In genomic region chr3:147406255-147407023, GRCh38 we compare ENCODE assay signal across 16 cellular contexts. TPM values are rescaled to one million over a fixed set of nuclear protein-coding genes. Genes with fewer than 3 reads are reported as not detected.
A peak's percentile ranks its signal among the peaks of the same experiment; 100 is the strongest.
DNase-seq lines count a peak whose midpoint lies in the region; ATAC-seq, FAIRE-seq and TF ChIP-seq lines count a peak whose summit lies in the region.
"Had no signal": no experiment of that assay in that cellular context is flagged by ENCODE, and none has a peak within 500 bp of the region (broad histone marks: within the 10 kb centered on the region; RNA-seq: fewer than 3 reads in every experiment).

Gene ZIC4 (minus strand): TSS chr3:147406543. CDS start chr3:147402797, 3,746 bp downstream.

- H3K4me1 ChIP-seq in H9 (ENCODE audit: insufficient read depth, low read length), result peaks cover 7% of the 10 kb centered on the region
- peaks cover 42% of the 10 kb centered on the region for H3K4me1 ChIP-seq in astrocyte (ENCODE audit: insufficient read depth, low read length)
- peaks cover 15% of the 10 kb centered on the region for H3K4me1 ChIP-seq in hepatocyte (ENCODE audit: insufficient read depth)
- H3K4me1 ChIP-seq in skeletal muscle satellite cell (ENCODE audit: control insufficient read depth, insufficient read depth, low read length), result peaks cover 4% of the 10 kb centered on the region
- H3K4me1 ChIP-seq in effector memory CD4-positive, alpha-beta T cell (ENCODE audit: control insufficient read depth, insufficient read depth, low read length, poor library complexity, severe bottlenecking), result peaks cover 11% of the 10 kb centered on the region
- H3K4me1 ChIP-seq in lower lobe of right lung, result peaks cover 24% of the 10 kb centered on the region
- no peaks in the 10 kb centered on the region for H3K4me1 ChIP-seq in HepG2 (ENCODE audit: insufficient read depth, low read length)

- H3K9me3 ChIP-seq in H9 (ENCODE audit: control insufficient read depth, low read depth, low read length), result no peaks in the 10 kb centered on the region
- H3K9me3 ChIP-seq in astrocyte (ENCODE audit: insufficient read depth, low read depth, low read length), result no peaks in the 10 kb centered on the region
- no peaks in the 10 kb centered on the region for H3K9me3 ChIP-seq in hepatocyte (ENCODE audit: low read depth)
- no peaks in the 10 kb centered on the region for H3K9me3 ChIP-seq in skeletal muscle satellite cell (replicated peaks; ENCODE audit: low read length)
- H3K9me3 ChIP-seq in effector memory CD4-positive, alpha-beta T cell (ENCODE audit: control insufficient read depth, low read length), result no peaks in the 10 kb centered on the region
- H3K9me3 ChIP-seq in lower lobe of right lung, result no peaks in the 10 kb centered on the region
- no peaks in the 10 kb centered on the region for H3K9me3 ChIP-seq in HepG2 (ENCODE audit: low read length)
- H3K9me3 ChIP-seq: adrenal gland had no signal

- intact Hi-C loops in lower lobe of right lung (cut with DNase I) (no loop called here), HepG2 (cut with micrococcal nuclease; ENCODE audit: unreplicated experiment) (no loop called here)

- H2AK5ac ChIP-seq in H9 (ENCODE audit: insufficient read length, low read length), result no peak within 1 kb of the TSS

- no peak within 1 kb of the TSS for H2BK15ac ChIP-seq in H9 (ENCODE audit: low read depth, low read length)

- H3K79me2 ChIP-seq in H9 (ENCODE audit: insufficient read depth, low read length) (no peaks in the 10 kb centered on the region), astrocyte (ENCODE audit: insufficient read depth, low read length) (peaks cover 76% of the 10 kb centered on the region), hepatocyte (no peaks in the 10 kb centered on the region), HepG2 (ENCODE audit: insufficient read depth, low read length) (no peaks in the 10 kb centered on the region)

- H2AFZ ChIP-seq in H9 (ENCODE audit: low read length) (no peak within 1 kb of the TSS), astrocyte (ENCODE audit: low read depth, low read length) (no peak within 1 kb of the TSS), hepatocyte (no peak within 1 kb of the TSS), HepG2 (ENCODE audit: low read length) (no peak within 1 kb of the TSS)

- peaks cover 22% of the 10 kb centered on the region for H3K23me2 ChIP-seq in H9 (ENCODE audit: insufficient read length, low read depth, low read length, poor library complexity, severe bottlenecking)

- no peak within 1 kb of the TSS for H3K56ac ChIP-seq in H9 (ENCODE audit: insufficient read length, low read depth, low read length)

- WGBS in H9 (ENCODE audit: extremely low coverage, insufficient read length, low lambda C conversion rate), result no CpG with 5 or more reads among the region's 22 CpGs
- whole genome bisulfite sequencing in hepatocyte (ENCODE audit: low lambda C conversion rate, missing lambda C conversion rate), result 3% methylated on average over 22 of the region's 22 CpGs
- WGBS in HepG2 (ENCODE audit: low lambda C conversion rate), result 30% methylated on average over 20 of the region's 22 CpGs

- no peak within 1 kb of the TSS for H3K27ac Mint-ChIP-seq in H9
- peak within 1 kb of the TSS; percentile 80 for H3K27ac Mint-ChIP-seq in astrocyte (ENCODE audit: unreplicated experiment)
- H3K27ac Mint-ChIP-seq: dendritic cell treated with granulocyte-macrophage colony-stimulating factor and Interleukin-4, amounts not matched to agents 40 ng/mL and 50 ng/mL, for 4 days had no signal

- H2BK5ac ChIP-seq in H9 (ENCODE audit: insufficient read length, low read length), result no peak within 1 kb of the TSS

- no peak within 1 kb of the TSS for H4K8ac ChIP-seq in H9 (replicated peaks; ENCODE audit: insufficient read length, low read depth, low read length)

- POLR2A ChIA-PET in HepG2 (lab: Yijun Ruan, JAX), result no interaction called here

- H3K36me3 ChIP-seq in astrocyte (ENCODE audit: insufficient read depth, low read length) (no peaks in the 10 kb centered on the region), hepatocyte (replicated peaks; ENCODE audit: insufficient read depth, low read depth) (no peaks in the 10 kb centered on the region), skeletal muscle satellite cell (ENCODE audit: insufficient read depth, low read length) (no peaks in the 10 kb centered on the region), lower lobe of right lung (no peaks in the 10 kb centered on the region), HepG2 (replicated peaks in 1 of 2; ENCODE audit: control insufficient read depth in 1 of 2, insufficient read depth in 2 of 2, low read length in 2 of 2) (no peaks in the 10 kb centered on the region)
- H3K36me3 ChIP-seq in effector memory CD4-positive, alpha-beta T cell (ENCODE audit: control insufficient read depth, insufficient read depth, low read length), result no peaks in the 10 kb centered on the region
- H3K36me3 ChIP-seq: adrenal gland had no signal

- TF ChIP-seq EP300 in HepG2 (IDR thresholded peaks at IDR 0.05; ENCODE audit: low read depth in 2 of 2, low read length in 2 of 2) (no peak), HepG2 (CRISPR knock-in tag; IDR thresholded peaks at IDR 0.05; ENCODE audit: borderline replicate concordance) (no peak)

- H3K4me3 Mint-ChIP-seq in H9 (peak within 1 kb of the TSS in 1 of 2 experiments; percentile 66; a peak in 3 of 5 replicates), astrocyte (ENCODE audit: unreplicated experiment) (no peak within 1 kb of the TSS)
- H3K4me3 Mint-ChIP-seq: activated T-helper 1 cell treated with anti-CD3 and anti-CD28 coated beads, Interleukin-12 subunit alpha, Interleukin-12 subunit beta, Interleukin-2, Interleukin-4 antibody, amounts not matched to agents 30 ng/mL and 10 ng/mL and 1 ng/mL, durations not matched to agents 14 hours and 24 hours and 36 hours; dendritic cell treated with granulocyte-macrophage colony-stimulating factor and Interleukin-4, amounts not matched to agents 40 ng/mL and 50 ng/mL, for 4 days had no signal

- H2BK120ac ChIP-seq in H9 (ENCODE audit: low read depth, low read length, poor library complexity, severe bottlenecking), result no peak within 1 kb of the TSS

- H3K23ac ChIP-seq in H9 (ENCODE audit: insufficient read length, low read depth, low read length), result no peak within 1 kb of the TSS

- H4K91ac ChIP-seq in H9 (ENCODE audit: insufficient read length, low read depth, low read length), result no peak within 1 kb of the TSS

- no peaks in the 10 kb centered on the region for H3K9me2 ChIP-seq in hepatocyte (replicated peaks; ENCODE audit: insufficient read depth)

- H3K18ac ChIP-seq in H9 (ENCODE audit: insufficient read length, low read depth, low read length), result no peak within 1 kb of the TSS

- H3K9ac ChIP-seq in H9 (ENCODE audit: extremely low read depth, insufficient read length, low read length), result no peak within 1 kb of the TSS
- peak within 1 kb of the TSS; percentile 82 for H3K9ac ChIP-seq in astrocyte (ENCODE audit: low read length)
- H3K9ac ChIP-seq in skeletal muscle satellite cell (ENCODE audit: low read depth, low read length), result no peak within 1 kb of the TSS
- no peak within 1 kb of the TSS for H3K9ac ChIP-seq in HepG2 (ENCODE audit: insufficient read depth, low read depth, low read length)

- no peaks in the 10 kb centered on the region; a peak in 1 of 7 replicates for H3K36me3 Mint-ChIP-seq in H9 (ENCODE audit: insufficient read depth in 1 of 3, low read depth in 3 of 3)
- H3K36me3 Mint-ChIP-seq in astrocyte (ENCODE audit: low read depth, unreplicated experiment), result no peaks in the 10 kb centered on the region

- no peak for TF ChIP-seq RAD21 in HepG2 (CRISPR knock-in tag; IDR thresholded peaks at IDR 0.05)

- no peak within 1 kb of the TSS for H3K27ac ChIP-seq in H9 (ENCODE audit: insufficient read length, low read depth, low read length)
- peak within 1 kb of the TSS; percentile 81 for H3K27ac ChIP-seq in astrocyte (ENCODE audit: low read depth, low read length)
- no peak within 1 kb of the TSS for H3K27ac ChIP-seq in hepatocyte
- no peak within 1 kb of the TSS for H3K27ac ChIP-seq in effector memory CD4-positive, alpha-beta T cell (ENCODE audit: insufficient read depth, low read length, poor library complexity, severe bottlenecking)
- H3K27ac ChIP-seq in lower lobe of right lung, result no peak within 1 kb of the TSS
- no peak within 1 kb of the TSS for H3K27ac ChIP-seq in HepG2 (ENCODE audit: extremely low read length, insufficient read depth, low read length)
- H3K27ac ChIP-seq: adrenal gland, HL-60 had no signal

- no peak within 1 kb of the TSS for H3K4ac ChIP-seq in H9 (ENCODE audit: low read depth, low read length)

- no peak within 1 kb of the TSS for H3T11ph ChIP-seq in H9 (ENCODE audit: low read length)

- H2BK20ac ChIP-seq in H9 (ENCODE audit: low read depth, low read length, poor library complexity, severe bottlenecking), result no peak within 1 kb of the TSS

- H3K4me1 Mint-ChIP-seq in H9 (peaks cover 26 to 82% of the 10 kb centered on the region in 2 experiments), astrocyte (ENCODE audit: low read depth, unreplicated experiment) (peaks cover 4% of the 10 kb centered on the region)

- CTCF ChIA-PET in HepG2 (lab: Yijun Ruan, JAX; ENCODE audit: low intra/inter-chr PET ratio, low total read pairs), result no interaction called here

- peaks cover 74% of the 10 kb centered on the region for H3K27me3 ChIP-seq in H9 (ENCODE audit: insufficient read depth, low read length)
- peaks cover 50% of the 10 kb centered on the region for H3K27me3 ChIP-seq in astrocyte (ENCODE audit: insufficient read depth, low read length)
- peaks cover 100% of the 10 kb centered on the region for H3K27me3 ChIP-seq in hepatocyte
- H3K27me3 ChIP-seq in skeletal muscle satellite cell (ENCODE audit: control insufficient read depth, insufficient read depth, low read length), result no peaks in the 10 kb centered on the region
- H3K27me3 ChIP-seq in effector memory CD4-positive, alpha-beta T cell (replicated peaks; ENCODE audit: control insufficient read depth, insufficient read depth, low read length, poor library complexity, severe bottlenecking), result peaks cover 45% of the 10 kb centered on the region
- peaks cover 97% of the 10 kb centered on the region for H3K27me3 ChIP-seq in lower lobe of right lung (ENCODE audit: low read depth)
- H3K27me3 ChIP-seq in HepG2 (ENCODE audit: control insufficient read depth in 1 of 2, insufficient read depth in 2 of 2, low read length in 2 of 2), result peaks cover 2 to 49% of the 10 kb centered on the region in 2 experiments

- no peak within 1 kb of the TSS for H2BK12ac ChIP-seq in H9 (ENCODE audit: insufficient read length, low read depth, low read length)

- BruUV-seq in HepG2 (replicated peaks; lab: Mats Ljungman, UMichigan), result no TSS peak

- peak within 1 kb of the TSS; percentile 82 for H3K4me3 ChIP-seq in astrocyte (ENCODE audit: insufficient read depth, low read depth, low read length)
- H3K4me3 ChIP-seq in hepatocyte, result no peak within 1 kb of the TSS
- no peak within 1 kb of the TSS for H3K4me3 ChIP-seq in skeletal muscle satellite cell (ENCODE audit: low read length)
- no peak within 1 kb of the TSS for H3K4me3 ChIP-seq in effector memory CD4-positive, alpha-beta T cell (ENCODE audit: insufficient read depth, low read depth, low read length, poor library complexity, severe bottlenecking)
- no peak within 1 kb of the TSS for H3K4me3 ChIP-seq in lower lobe of right lung
- H3K4me3 ChIP-seq in HepG2 (replicated peaks in 1 of 3; ENCODE audit: insufficient read depth in 1 of 3, low read depth in 2 of 3, low read length in 3 of 3), result no peak within 1 kb of the TSS
- H3K4me3 ChIP-seq: adrenal gland had no signal

- no peak for TF ChIP-seq CTCF in H9 (conservative IDR thresholded peaks at IDR 0.05)
- TF ChIP-seq CTCF in astrocyte (IDR thresholded peaks at IDR 0.05; ENCODE audit: insufficient read depth, low read depth, low read length), result no peak
- TF ChIP-seq CTCF in hepatocyte (IDR thresholded peaks at IDR 0.05; ENCODE audit: poor library complexity), result no peak
- no peak for TF ChIP-seq CTCF in lower lobe of right lung (IDR thresholded peaks at IDR 0.05)
- TF ChIP-seq CTCF in HepG2 (CRISPR knock-in tag; IDR thresholded peaks at IDR 0.05), result no peak

- no peak for ATAC-seq in lower lobe of right lung
- ATAC-seq in HepG2, result no peak

- in situ Hi-C loops in HepG2 (cut with HindIII; ENCODE audit: extremely low pct_ligation_motif_present, low pct_unique_long_range_greater_than_20kb), result no loop called here

- H4K20me1 ChIP-seq in H9 (ENCODE audit: control insufficient read depth, insufficient read depth, insufficient read length), result no peaks in the 10 kb centered on the region
- peaks cover 9% of the 10 kb centered on the region for H4K20me1 ChIP-seq in astrocyte (ENCODE audit: insufficient read depth, low read length)
- no peaks in the 10 kb centered on the region for H4K20me1 ChIP-seq in hepatocyte (ENCODE audit: insufficient read depth, poor library complexity, severe bottlenecking)
- H4K20me1 ChIP-seq in HepG2 (ENCODE audit: insufficient read depth, low read length), result no peaks in the 10 kb centered on the region

- H4K5ac ChIP-seq in H9 (ENCODE audit: insufficient read length, low read depth, low read length), result no peak within 1 kb of the TSS

- H3K27me3 Mint-ChIP-seq in H9 (ENCODE audit: low read depth) (peaks cover 100% of the 10 kb centered on the region), astrocyte (ENCODE audit: low read depth, unreplicated experiment) (peaks cover 86% of the 10 kb centered on the region)

- H3K79me1 ChIP-seq in H9 (ENCODE audit: insufficient read depth, low read depth, low read length, poor library complexity, severe bottlenecking), result no peaks in the 10 kb centered on the region

- DNase-seq in H9 (no peak), astrocyte (ENCODE audit: low read depth) (no peak), hepatocyte (ENCODE audit: low spot score) (no peak), foreskin melanocyte (no peak), lower lobe of right lung (no peak), HepG2 (ENCODE audit: low spot score) (no peak)
- DNase-seq in effector memory CD4-positive, alpha-beta T cell, result no peak
- DNase-seq: activated CD4-positive, alpha-beta T cell treated with anti-CD3 and anti-CD28 coated beads, Interleukin-2, amount 50 U/mL, for 48 hours; Kasumi-1; NCI-H187 had no signal

- H3K14ac ChIP-seq in H9 (ENCODE audit: insufficient read depth, low read length), result no peak within 1 kb of the TSS

- TF ChIP-seq POLR2A in HepG2 (IDR thresholded peaks at IDR 0.05; ENCODE audit: insufficient read depth in 1 of 2, low read depth in 2 of 2, low read length in 2 of 2), result no peak

- H3K9me3 Mint-ChIP-seq in H9 (peaks cover 0 to 6% of the 10 kb centered on the region in 2 experiments; a peak in 3 of 5 replicates), astrocyte (ENCODE audit: unreplicated experiment) (peaks cover 28% of the 10 kb centered on the region)

- FAIRE-seq in astrocyte (lab: Jason Lieb, UNC) (no peak), HepG2 (lab: Jason Lieb, UNC) (no peak)

- H3K4me2 ChIP-seq in H9 (ENCODE audit: insufficient read depth, insufficient read length, low read length) (peak within 1 kb of the TSS; percentile 84), astrocyte (ENCODE audit: low read length) (peak within 1 kb of the TSS; percentile 88), hepatocyte (peak within 1 kb of the TSS; percentile 5), skeletal muscle satellite cell (ENCODE audit: low read length) (peak within 1 kb of the TSS; percentile 92), HepG2 (ENCODE audit: low read depth, low read length) (no peak within 1 kb of the TSS; the same call in 1 of the 2 replicates)

RNA-seq across cellular contexts. Expression of gene ZIC4, which starts in this region (rescaled TPM):
- total RNA-seq in H9 (2021), result not detected in 2 replicates
- not detected in 2 replicates for total RNA-seq in astrocyte
- total RNA-seq in hepatocyte, result 0.08 and 0.17 TPM in 2 replicates
- polyA plus RNA-seq in hepatocyte, result not detected in 2 replicates
- 0.44 TPM in 1 of 2 replicates, not detected in the other for total RNA-seq in skeletal muscle satellite cell (2012; rRNA removed)
- total RNA-seq in lower lobe of right lung, result not detected
- total RNA-seq in HepG2 (2016; rRNA removed; fragmentation: Illumina TruSeq; extraction: Trizol), result not detected in 2 replicates
- total RNA-seq in HepG2 (2016; cell fraction: cytosol; rRNA removed; fragmentation: Illumina TruSeq; extraction: Trizol; ENCODE audit: low read depth), result not detected in 2 replicates
- not detected in 2 replicates for total RNA-seq in HepG2 (2016; cell fraction: insoluble cytoplasmic fraction; rRNA removed; fragmentation: Illumina TruSeq; extraction: Trizol)
- not detected in 2 replicates for total RNA-seq in HepG2 (2016; cell fraction: membrane; rRNA removed; fragmentation: Illumina TruSeq; extraction: Trizol)
- not detected in 2 replicates for total RNA-seq in HepG2 (2016; cell fraction: nucleus; rRNA removed; fragmentation: Illumina TruSeq; extraction: Trizol)
- polyA plus RNA-seq in HepG2 (2011; rRNA removed), result not detected in 2 replicates
- not detected in 2 replicates for polyA plus RNA-seq in HepG2 (2011; cell fraction: cytosol; rRNA removed)
- not detected in 2 replicates for polyA plus RNA-seq in HepG2 (2011; cell fraction: nucleus; rRNA removed)
- not detected in 2 replicates for polyA plus RNA-seq in HepG2 (2012)
- not detected in 2 replicates for polyA plus RNA-seq in HepG2 (2016; cell fraction: cytosol; fragmentation: Illumina TruSeq; extraction: Trizol; ENCODE audit: low read depth)
- polyA plus RNA-seq in HepG2 (2016; cell fraction: insoluble cytoplasmic fraction; fragmentation: Illumina TruSeq; extraction: Trizol; ENCODE audit: low read depth), result not detected in 2 replicates
- not detected in 2 replicates for polyA plus RNA-seq in HepG2 (2016; cell fraction: membrane; fragmentation: Illumina TruSeq; extraction: Trizol; ENCODE audit: low read depth)
- not detected in 2 replicates for polyA plus RNA-seq in HepG2 (2016; cell fraction: nucleus; fragmentation: Illumina TruSeq; extraction: Trizol; ENCODE audit: insufficient read depth, low read depth)
- not detected in 2 replicates for polyA minus RNA-seq in HepG2 (2011; rRNA and poly(A)+ RNA removed; ENCODE audit: low replicate concordance)
- not detected in 2 replicates for polyA minus RNA-seq in HepG2 (2011; cell fraction: cytosol; rRNA and poly(A)+ RNA removed)
- polyA minus RNA-seq in HepG2 (2011; cell fraction: nucleus; rRNA and poly(A)+ RNA removed), result not detected in 2 replicates
- total RNA-seq: activated T-helper 1 cell treated with anti-CD3 and anti-CD28 coated beads, Interleukin-12 subunit alpha, Interleukin-12 subunit beta, Interleukin-2, Interleukin-4 antibody, amounts not matched to agents 30 ng/mL and 10 ng/mL and 1 ng/mL, durations not matched to agents 14 hours and 24 hours and 36 hours; adrenal gland; NCI-H460 had no signal
